Comparison of ENCODE assay signal across 8 cellular contexts in genomic region chr1:154557248-154557938, GRCh38. TPM values are rescaled to one million over a fixed set of nuclear protein-coding genes. Genes with fewer than 3 reads are reported as not detected.
A peak's percentile ranks its signal among the peaks of the same experiment; 100 is the strongest.
DNase-seq lines count a peak whose midpoint lies in the region; ATAC-seq, FAIRE-seq and TF ChIP-seq lines count a peak whose summit lies in the region.

No MANE protein-coding gene starts in this region.

- H2AK5ac ChIP-seq in trophoblast cell (ENCODE audit: low read length), result no peak overlapping the region

- H4K8ac ChIP-seq in trophoblast cell (ENCODE audit: low read depth, low read length), result peak overlapping the region; percentile 63

- H3K27me3 ChIP-seq in Peyer's patch (no peaks in the 10 kb centered on the region), trophoblast cell (ENCODE audit: insufficient read depth, low read length) (no peaks in the 10 kb centered on the region)

- H2BK5ac ChIP-seq in trophoblast cell (ENCODE audit: low read depth, low read length, poor library complexity), result no peak overlapping the region

- H3K23ac ChIP-seq in trophoblast cell (ENCODE audit: low read length), result no peak overlapping the region

- no peak overlapping the region for H2AFZ ChIP-seq in trophoblast cell (ENCODE audit: insufficient read depth, low read length, poor library complexity)

- H3K27ac ChIP-seq in Peyer's patch (peak overlapping the region; percentile 79 to 97 (median 92)), trophoblast cell (ENCODE audit: low read depth, low read length) (no peak overlapping the region)

- H2BK120ac ChIP-seq in trophoblast cell (ENCODE audit: insufficient read depth, low read length, poor library complexity), result peak overlapping the region; percentile 68

- DNase-seq in Peyer's patch (no peak), epithelial cell of proximal tubule (ENCODE audit: low read depth) (no peak), trophoblast cell (no peak), GM12892 (ENCODE audit: insufficient read length) (no peak), RCC 7860 (ENCODE audit: low spot score) (no peak)
- no peak for DNase-seq in stimulated activated naive CD4-positive, alpha-beta T cell (lab: John Stamatoyannopoulos, UW)

- WGBS in trophoblast cell (ENCODE audit: extremely low coverage, insufficient coverage, insufficient read length), result no CpG with 5 or more reads among the region's 7 CpGs

- peak overlapping the region; percentile 71 for H3K4ac ChIP-seq in trophoblast cell (ENCODE audit: low read depth, low read length)

- no peaks in the 10 kb centered on the region for H3K9me3 ChIP-seq in ES-I3 (ENCODE audit: control insufficient read depth, insufficient read depth, low read length)
- no peaks in the 10 kb centered on the region for H3K9me3 ChIP-seq in Peyer's patch
- H3K9me3 ChIP-seq in trophoblast cell (ENCODE audit: insufficient read depth, low read depth, low read length), result no peaks in the 10 kb centered on the region

- H3K4me2 ChIP-seq in trophoblast cell (ENCODE audit: low read length), result peak overlapping the region; percentile 78

- no peak for ATAC-seq in GM18517 (IDR thresholded peaks at IDR 0.05; ENCODE audit: unreplicated experiment)

- peaks cover 10% of the 10 kb centered on the region for H3K79me1 ChIP-seq in trophoblast cell (ENCODE audit: low read length)

- peaks cover 13% of the 10 kb centered on the region for H3K79me2 ChIP-seq in trophoblast cell (ENCODE audit: control insufficient read depth, insufficient read depth, low read length, poor library complexity)

- peak overlapping the region; percentile 75 for H4K91ac ChIP-seq in trophoblast cell (ENCODE audit: low read depth, low read length)

- FAIRE-seq in GM12892 (lab: Jason Lieb, UNC) (no peak), RCC 7860 (lab: Jason Lieb, UNC) (no peak)

- TF ChIP-seq CTCF in Peyer's patch (IDR thresholded peaks at IDR 0.05) (no peak), epithelial cell of proximal tubule (conservative IDR thresholded peaks at IDR 0.05; ENCODE audit: low read depth, low read length) (no peak)

- H2BK12ac ChIP-seq in trophoblast cell (ENCODE audit: low read length), result no peak overlapping the region

- H3K14ac ChIP-seq in trophoblast cell (ENCODE audit: low read length), result peak overlapping the region; percentile 26

- peak overlapping the region; percentile 83 for H3K9ac ChIP-seq in ES-I3 (ENCODE audit: low read depth, low read length)
- H3K9ac ChIP-seq in trophoblast cell (ENCODE audit: low read length), result peak overlapping the region; percentile 95

- H3K18ac ChIP-seq in trophoblast cell (ENCODE audit: low read length), result no peak overlapping the region

- peaks cover 12% of the 10 kb centered on the region for H3K4me1 ChIP-seq in ES-I3 (ENCODE audit: insufficient read depth, low read length)
- peaks cover 4 to 33% (median 14%) of the 10 kb centered on the region in 4 donors for H3K4me1 ChIP-seq in Peyer's patch
- H3K4me1 ChIP-seq in trophoblast cell (ENCODE audit: control insufficient read depth in 1 of 2, insufficient read depth in 2 of 2, low read length in 2 of 2), result peaks cover 8 to 16% of the 10 kb centered on the region in 2 experiments

- no peak overlapping the region for H4K12ac ChIP-seq in trophoblast cell (ENCODE audit: low read depth, low read length)

- H3K4me3 ChIP-seq in Peyer's patch, result peak overlapping the region; percentile 76 to 99 (median 98)
- H3K4me3 ChIP-seq in epithelial cell of proximal tubule (ENCODE audit: low read depth, low read length), result peak overlapping the region; percentile 89
- peak overlapping the region; percentile 80 for H3K4me3 ChIP-seq in trophoblast cell (ENCODE audit: low read depth, low read length)

- TF ChIP-seq POLR2A in Peyer's patch (IDR thresholded peaks at IDR 0.05), result no peak
- no peak for TF ChIP-seq POLR2A in GM12892 (IDR thresholded peaks at IDR 0.05; ENCODE audit: low read depth, low read length)

- H3K36me3 ChIP-seq in ES-I3 (ENCODE audit: insufficient read depth, low read length) (peaks cover 31% of the 10 kb centered on the region), Peyer's patch (peaks cover 0 to 36% (median 0%) of the 10 kb centered on the region in 3 donors), trophoblast cell (ENCODE audit: control insufficient read depth in 1 of 2, insufficient read depth in 2 of 2, low read length in 2 of 2) (peaks cover 22 to 33% of the 10 kb centered on the region in 2 experiments)

RNA-seq across cellular contexts. Expression of gene UBE2Q1, which starts 1.1 kb away (rescaled TPM):
- total RNA-seq in Peyer's patch (100 to 1,000 TPM in 1 of 4 donors, 10 to 100 TPM in 3; 21.8 to 159 (median 30.6) TPM), epithelial cell of proximal tubule (21.8 and 26.3 TPM in 2 replicates)
- polyA plus RNA-seq in trophoblast cell (2013), result 36.7 and 37.7 TPM in 2 replicates
- polyA plus RNA-seq in GM12892 (2012; ENCODE audit: missing spikeins), result 48.5 TPM

RNA-seq across cellular contexts. Expression of gene CHRNB2, which starts 10.2 kb away (rescaled TPM):
- total RNA-seq in Peyer's patch, result under 1 TPM in 3 of 4 donors, not detected in 1; 0.27 to 0.53 (median 0.47) TPM
- 0.07 TPM in 1 of 2 replicates, not detected in the other for total RNA-seq in epithelial cell of proximal tubule
- polyA plus RNA-seq in trophoblast cell (2013), result 0.04 and 0.08 TPM in 2 replicates
- polyA plus RNA-seq in GM12892 (2012; ENCODE audit: missing spikeins), result 0.76 TPM

RNA-seq across cellular contexts. Expression of gene ADAR, which starts 50.6 kb away (rescaled TPM):
- total RNA-seq in Peyer's patch (100 to 1,000 TPM; 134 to 205 (median 170) TPM), epithelial cell of proximal tubule (63.4 and 82.3 TPM in 2 replicates)
- polyA plus RNA-seq in trophoblast cell (2013), result 68.1 and 71.9 TPM in 2 replicates
- polyA plus RNA-seq in GM12892 (2012; ENCODE audit: missing spikeins), result 116 TPM

RNA-seq across cellular contexts. Expression of gene SHE, which starts 55.2 kb away (rescaled TPM):
- total RNA-seq in Peyer's patch (10 to 100 TPM in 1 of 4 donors, 1 to 10 TPM in 3; 1.6 to 19.8 (median 7.3) TPM), epithelial cell of proximal tubule (under 0.01 TPM in 1 of 2 replicates, not detected in the other)
- polyA plus RNA-seq in trophoblast cell (2013), result under 0.01 and 0.01 TPM in 2 replicates
- polyA plus RNA-seq in GM12892 (2012; ENCODE audit: missing spikeins), result 0.21 TPM

RNA-seq across cellular contexts. Expression of gene TDRD10, which starts 55.4 kb away (rescaled TPM):
- total RNA-seq in Peyer's patch (1 to 10 TPM in 2 of 4 donors, under 1 TPM in 1, not detected in 1; 0.53 to 3.5 (median 1.6) TPM), epithelial cell of proximal tubule (not detected in 2 replicates)
- polyA plus RNA-seq in trophoblast cell (2013), result not detected in 2 replicates
- 0.19 TPM for polyA plus RNA-seq in GM12892 (2012; ENCODE audit: missing spikeins)
